In genomic region chr18:63823516-63824219, GRCh38 we compare ENCODE assay signal across 9 cellular contexts. TPM values are rescaled to one million over a fixed set of nuclear protein-coding genes. Genes with fewer than 3 reads are reported as not detected.
A peak's percentile ranks its signal among the peaks of the same experiment; 100 is the strongest.
DNase-seq lines count a peak whose midpoint lies in the region; ATAC-seq and TF ChIP-seq lines count a peak whose summit lies in the region.
"Had no signal": no experiment of that assay in that cellular context is flagged by ENCODE, and none has a peak within 500 bp of the region (broad histone marks: within the 10 kb centered on the region; RNA-seq: fewer than 3 reads in every experiment).

No MANE protein-coding gene starts in this region.

- TF ChIP-seq EP300 in gastroesophageal sphincter (IDR thresholded peaks at IDR 0.05): no peak

- H3K4me3 ChIP-seq in fibroblast of villous mesenchyme (ENCODE audit: low read depth, low read length): no peak overlapping the region
- H3K4me3 ChIP-seq in gastroesophageal sphincter: no peak overlapping the region

- H3K27ac Mint-ChIP-seq in T-helper 2 cell treated with Interferon-gamma antibody and Interleukin-4, amounts not matched to agents 5 μg/mL and 100 μg/mL, for 36 hours: no peak overlapping the region
- H3K27ac Mint-ChIP-seq: T-helper 1 cell treated with Interleukin-12 subunit alpha and Interleukin-12 subunit beta and Interleukin-4 antibody, amounts not matched to agents 30 μg/mL and 1 μg/mL, for 36 hours had no signal

- H3K36me3 Mint-ChIP-seq in T-helper 2 cell treated with Interferon-gamma antibody and Interleukin-4, amounts not matched to agents 5 μg/mL and 100 μg/mL, for 36 hours (ENCODE audit: low read depth): no peaks in the 10 kb centered on the region

- no peaks in the 10 kb centered on the region for H3K4me1 ChIP-seq in gastroesophageal sphincter

- ATAC-seq in gastroesophageal sphincter: no peak

- DNase-seq in DMS 273 (lab: John Stamatoyannopoulos, UW; ENCODE audit: unreplicated experiment) (peak; percentile 38), DMS 273 treated with DMSO at 0.1 percent for 48 hours (lab: John Stamatoyannopoulos, UW) (no peak), RWPE1 (ENCODE audit: low spot score) (no peak), fibroblast of villous mesenchyme (ENCODE audit: low read depth) (peak; percentile 36), NCI-H128 (lab: John Stamatoyannopoulos, UW; ENCODE audit: unreplicated experiment) (no peak)
- peak; percentile 1 to 16 (median 8) for DNase-seq in stimulated activated CD4-positive, alpha-beta T cell treated with anti-CD3 and anti-CD28 coated beads, Interleukin-1b, Interleukin-23, amount 100 ng/mL, for 24 hours (ENCODE audit: low read depth in 4 of 4, low spot score in 1 of 4)
- DNase-seq in T-helper 2 cell treated with Interferon-gamma antibody and Interleukin-4, amounts not matched to agents 5 μg/mL and 100 μg/mL, for 36 hours (ENCODE audit: low spot score): no peak

- H3K27me3 Mint-ChIP-seq in T-helper 2 cell treated with Interferon-gamma antibody and Interleukin-4, amounts not matched to agents 5 μg/mL and 100 μg/mL, for 36 hours (ENCODE audit: low read depth): peaks cover 8% of the 10 kb centered on the region

- CTCF ChIA-PET in RWPE1 (lab: Yijun Ruan, JAX): no interaction called here

- WGBS in gastroesophageal sphincter (ENCODE audit: low coverage in 1 of 2), 2 donors: 59% methylated on average over 10 of the region's 10 CpGs

- H3K4me1 Mint-ChIP-seq in T-helper 2 cell treated with Interferon-gamma antibody and Interleukin-4, amounts not matched to agents 5 μg/mL and 100 μg/mL, for 36 hours (ENCODE audit: low read depth): no peaks in the 10 kb centered on the region

- TF ChIP-seq CTCF in RWPE1 (conservative IDR thresholded peaks at IDR 0.05; ENCODE audit: low read depth) (peak; percentile 21; the same call in 1 of the 2 replicates), fibroblast of villous mesenchyme (IDR thresholded peaks at IDR 0.05; ENCODE audit: insufficient read depth, low read depth, low read length) (peak; percentile 46), gastroesophageal sphincter (IDR thresholded peaks at IDR 0.05) (peak in 1 of 4 experiments; percentile 22)

- no peak for TF ChIP-seq POLR2A in gastroesophageal sphincter (IDR thresholded peaks at IDR 0.05)

- H3K9me3 ChIP-seq in gastroesophageal sphincter: no peaks in the 10 kb centered on the region

- no peaks in the 10 kb centered on the region for H3K9me3 Mint-ChIP-seq in T-helper 2 cell treated with Interferon-gamma antibody and Interleukin-4, amounts not matched to agents 5 μg/mL and 100 μg/mL, for 36 hours
- H3K9me3 Mint-ChIP-seq: T-helper 1 cell treated with Interleukin-12 subunit alpha and Interleukin-12 subunit beta and Interleukin-4 antibody, amounts not matched to agents 30 μg/mL and 1 μg/mL, for 36 hours had no signal

- H3K4me3 Mint-ChIP-seq in T-helper 2 cell treated with Interferon-gamma antibody and Interleukin-4, amounts not matched to agents 5 μg/mL and 100 μg/mL, for 36 hours: no peak overlapping the region
- H3K4me3 Mint-ChIP-seq: T-helper 1 cell treated with Interleukin-12 subunit alpha and Interleukin-12 subunit beta and Interleukin-4 antibody, amounts not matched to agents 30 μg/mL and 1 μg/mL, for 36 hours had no signal

- POLR2A ChIA-PET in RWPE1 (lab: Yijun Ruan, JAX; ENCODE audit: low non-redundant PET): no interaction called here

- H3K27me3 ChIP-seq in gastroesophageal sphincter: no peaks in the 10 kb centered on the region

- H3K27ac ChIP-seq in RWPE1: no peak overlapping the region
- H3K27ac ChIP-seq in gastroesophageal sphincter: no peak overlapping the region

- H3K36me3 ChIP-seq in gastroesophageal sphincter: no peaks in the 10 kb centered on the region

RNA-seq across cellular contexts. Expression of gene SERPINB7, which starts 48.5 kb away (rescaled TPM):
- total RNA-seq in fibroblast of villous mesenchyme (6.1 and 13.0 TPM in 2 replicates), gastroesophageal sphincter (not detected)

Comparison
In these comparisons a context has a peak if more than half of its experiments do, and no peak if none do; other contexts are left out.
1. DNase-seq: peak in DMS 273 (single experiment), fibroblast of villous mesenchyme (single experiment) and stimulated activated CD4-positive, alpha-beta T cell treated with anti-CD3 and anti-CD28 coated beads, Interleukin-1b, Interleukin-23, amount 100 ng/mL, for 24 hours (4 of 4); none in DMS 273 treated with DMSO at 0.1 percent for 48 hours (single experiment), RWPE1 (single experiment), T-helper 2 cell treated with Interferon-gamma antibody and Interleukin-4, amounts not matched to agents 5 μg/mL and 100 μg/mL, for 36 hours (single experiment) and NCI-H128 (single experiment).